8 cellular contexts compared by ENCODE assay signal in genomic region chr11:8963569-8964323, GRCh38. TPM values are rescaled to one million over a fixed set of nuclear protein-coding genes. Genes with fewer than 3 reads are reported as not detected.
DNase-seq lines count a peak whose midpoint lies in the region; ATAC-seq and TF ChIP-seq lines count a peak whose summit lies in the region.

No MANE protein-coding gene starts in this region.

- H3K27ac ChIP-seq in RWPE1 (peak overlapping the region; percentile 92), gastroesophageal sphincter (peak overlapping the region; percentile 83 to 96 (median 94)), osteoblast (ENCODE audit: low read depth, low read length) (peak overlapping the region; percentile 88), tibial artery (peak overlapping the region; percentile 94 to 98)

- ATAC-seq in GM21723 (IDR thresholded peaks at IDR 0.05; ENCODE audit: unreplicated experiment) (peak; percentile 69), gastroesophageal sphincter (peak; percentile 78)

- peak overlapping the region; percentile 83 to 89 for H3K4me3 ChIP-seq in gastroesophageal sphincter
- peak overlapping the region; percentile 94 for H3K4me3 ChIP-seq in osteoblast (ENCODE audit: insufficient read depth, low read length)
- peak overlapping the region; percentile 77 to 82 for H3K4me3 ChIP-seq in tibial artery

- in situ Hi-C loops in KBM-7 (cut with MboI; ENCODE audit: low pct_unique_long_range_greater_than_20kb, low sequenced_read_pairs), result no loop called here

- peaks cover 52% of the 10 kb centered on the region for H3K79me2 ChIP-seq in osteoblast (ENCODE audit: insufficient read depth, low read length)

- TF ChIP-seq POLR2A in gastroesophageal sphincter (IDR thresholded peaks at IDR 0.05), result no peak

- H3K36me3 ChIP-seq in gastroesophageal sphincter (peaks cover 0 to 9% of the 10 kb centered on the region in 2 donors), osteoblast (ENCODE audit: insufficient read depth, low read length) (no peaks in the 10 kb centered on the region), tibial artery (peaks cover 0 to 9% (median 0%) of the 10 kb centered on the region in 3 donors)

- H2AFZ ChIP-seq in osteoblast (ENCODE audit: low read length), result peak overlapping the region; percentile 92

- 0% methylated on average over 5 to 9 of the region's 39 CpGs for WGBS in gastroesophageal sphincter (ENCODE audit: low coverage in 1 of 2), 2 donors

- DNase-seq in DMS79 (lab: John Stamatoyannopoulos, UW), result peak; percentile 72
- DNase-seq in KBM-7, result peak; percentile 10
- DNase-seq in RWPE1 (ENCODE audit: low spot score), result peak; percentile 78
- DNase-seq in activated naive CD4-positive, alpha-beta T cell (lab: John Stamatoyannopoulos, UW), result peak; percentile 34 to 67 (median 58)
- DNase-seq in osteoblast (ENCODE audit: insufficient read length, low spot score, missing footprints), result peak; percentile 90
- peak; percentile 59 to 91 for DNase-seq in tibial artery

- H4K20me1 ChIP-seq in osteoblast (ENCODE audit: insufficient read depth, low read length), result peaks cover 6% of the 10 kb centered on the region

- TF ChIP-seq EP300 in gastroesophageal sphincter (IDR thresholded peaks at IDR 0.05), result no peak

- POLR2A ChIA-PET in RWPE1 (lab: Yijun Ruan, JAX; ENCODE audit: low non-redundant PET), result interaction anchor here (0.5 to 0.7 kb wide), 3 partner anchors 41 to 410 kb away, joined by 3 to 5 read pairs (median 3); no protein-coding TSS in a partner anchor

- H3K27me3 ChIP-seq in gastroesophageal sphincter (no peaks in the 10 kb centered on the region), osteoblast (ENCODE audit: insufficient read depth, low read length) (no peaks in the 10 kb centered on the region), tibial artery (no peaks in the 10 kb centered on the region)

- CTCF ChIA-PET in RWPE1 (lab: Yijun Ruan, JAX), result interaction anchor here (0.9 kb wide), 1 partner anchor 102 kb away, joined by 3 read pairs; no protein-coding TSS in a partner anchor

- peak overlapping the region; percentile 88 for H3K4me2 ChIP-seq in osteoblast (ENCODE audit: insufficient read depth, low read length)

- no peaks in the 10 kb centered on the region for H3K9me3 ChIP-seq in gastroesophageal sphincter
- no peaks in the 10 kb centered on the region for H3K9me3 ChIP-seq in osteoblast (ENCODE audit: low read depth, low read length)
- H3K9me3 ChIP-seq in tibial artery, result no peaks in the 10 kb centered on the region

- TF ChIP-seq CTCF in RWPE1 (conservative IDR thresholded peaks at IDR 0.05; ENCODE audit: low read depth) (no peak), gastroesophageal sphincter (IDR thresholded peaks at IDR 0.05) (no peak), osteoblast (IDR thresholded peaks at IDR 0.05; ENCODE audit: extremely low read depth, low read depth, low read length) (no peak), tibial artery (IDR thresholded peaks at IDR 0.05) (no peak)

- intact Hi-C loops in tibial artery (cut with DNase I; ENCODE audit: low total_unique reads), result loop anchor here (2.0 to 10.0 kb wide), 2 partner anchors 39 to 279 kb away; partner anchors contain the start of genes RPL27A and TRIM66

- H3K4me1 ChIP-seq in gastroesophageal sphincter (peaks cover 8 to 59% (median 18%) of the 10 kb centered on the region in 3 donors), osteoblast (ENCODE audit: insufficient read depth, low read length) (peaks cover 28% of the 10 kb centered on the region), tibial artery (peaks cover 0 to 49% (median 22%) of the 10 kb centered on the region in 4 donors)

RNA-seq across cellular contexts. Expression of gene TMEM9B, which starts 0.5 kb away (rescaled TPM):
- total RNA-seq in gastroesophageal sphincter (10 to 100 TPM; 14.6 to 40.0 (median 21.5) TPM), osteoblast (32.6 and 40.1 TPM in 2 replicates)

RNA-seq across cellular contexts. Expression of gene ASCL3, which starts 20.9 kb away (rescaled TPM):
- not detected for total RNA-seq in gastroesophageal sphincter
- not detected in 2 replicates for total RNA-seq in osteoblast

RNA-seq across cellular contexts. Expression of gene C11orf16, which starts 31.0 kb away (rescaled TPM):
- total RNA-seq in gastroesophageal sphincter, result not detected
- total RNA-seq in osteoblast, result 0.29 TPM in 1 of 2 replicates, not detected in the other

RNA-seq across cellular contexts. Expression of gene NRIP3, which starts 40.1 kb away (rescaled TPM):
- 1 to 10 TPM; 1.8 to 2.9 (median 2.2) TPM for total RNA-seq in gastroesophageal sphincter
- 6.2 and 6.8 TPM in 2 replicates for total RNA-seq in osteoblast

RNA-seq across cellular contexts. Expression of gene AKIP1, which starts 52.8 kb away (rescaled TPM):
- total RNA-seq in gastroesophageal sphincter (10 to 100 TPM; 31.5 to 63.9 (median 44.7) TPM), osteoblast (39.1 and 43.6 TPM in 2 replicates)

Comparison
In these comparisons a context has a peak if more than half of its experiments do, and no peak if none do; other contexts are left out.
1. Peak in every context shown above with its lines: DNase-seq, ATAC-seq, H3K4me3 ChIP-seq and H3K27ac ChIP-seq.
2. DNase-seq: peak in every context shown above with its lines; median percentile 90 in osteoblast; 78 in RWPE1; 75 in tibial artery; 72 in DMS79; 58 in activated naive CD4-positive, alpha-beta T cell; 10 in KBM-7.